ENCODE assay signal across 23 cellular contexts in the genomic region with DNA sequence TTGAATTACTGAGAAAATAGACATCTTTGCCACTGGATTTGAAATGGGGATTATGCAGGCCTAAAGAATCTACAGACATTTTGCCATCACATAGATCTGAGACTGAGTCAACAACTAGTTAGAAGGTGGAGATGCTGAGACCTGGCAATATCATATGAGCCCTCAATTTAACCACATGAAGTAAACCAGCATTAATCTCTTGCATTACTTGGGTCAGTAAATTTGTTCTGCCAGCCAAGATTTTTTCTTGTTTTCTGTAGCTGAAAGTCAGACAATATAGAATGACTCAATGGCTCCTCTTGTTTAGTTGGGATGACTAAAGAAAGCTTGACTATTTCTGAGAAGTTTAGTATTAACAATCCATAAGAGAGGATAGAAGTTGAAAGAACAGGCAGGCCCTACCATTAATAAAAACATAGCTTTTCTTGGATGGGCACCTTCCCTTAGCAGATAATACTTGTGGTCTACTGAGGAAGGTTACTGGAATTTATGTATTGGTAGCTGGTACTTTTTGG.
"Had no signal": no experiment of that assay in that cellular context is flagged by ENCODE, and none has a peak within 500 bp of the region (broad histone marks: within the 10 kb centered on the region; RNA-seq: fewer than 3 reads in every experiment).

No MANE protein-coding gene starts in this region.

- H3K4me3 ChIP-seq: esophagus muscularis mucosa, gastrocnemius medialis, lung, neural progenitor cell, suprapubic skin, tibial nerve had no signal

- H3K27me3 ChIP-seq: esophagus muscularis mucosa, gastrocnemius medialis, neural progenitor cell, suprapubic skin, tibial nerve had no signal

- ATAC-seq: activated T-cell treated with anti-CD3 and anti-CD28 coated beads, Interleukin-2, amount 50 U/mL, for 72 hours; effector memory CD8-positive, alpha-beta T cell; gastrocnemius medialis; naive thymus-derived CD8-positive, alpha-beta T cell; stimulated activated naive CD8-positive, alpha-beta T cell treated with anti-CD3 and anti-CD28 coated beads, Interleukin-15, amount 100 ng/mL, for 72 hours had no signal

- DNase-seq: activated B cell treated with CpG ODN at 0.5 μM for 24 hours; activated CD4-positive, alpha-beta T cell treated with anti-CD3 and anti-CD28 coated beads for 4 hours; activated CD4-positive, alpha-beta T cell treated with anti-CD3 and anti-CD28 coated beads, Interleukin-2, amount 50 U/mL, for 48 hours; activated effector memory CD4-positive, alpha-beta T cell treated with Interleukin-2 at 50 U/mL for 16 hours; activated naive CD4-positive, alpha-beta T cell treated with anti-CD3 and anti-CD28 coated beads for 36 hours; activated naive CD8-positive, alpha-beta T cell treated with anti-CD3 and anti-CD28 coated beads, Interleukin-2, amount 10 ng/mL, durations not matched to agents 7 days and 5 days; activated T-cell treated with anti-CD3 and anti-CD28 coated beads, Interleukin-2, amount 50 U/mL, for 72 hours; effector memory CD8-positive, alpha-beta T cell; gastrocnemius medialis; head of caudate nucleus; islet precursor cell; naive thymus-derived CD8-positive, alpha-beta T cell; retina; stimulated activated naive CD8-positive, alpha-beta T cell treated with anti-CD3 and anti-CD28 coated beads, Interleukin-15, amount 100 ng/mL, for 72 hours; T1000 had no signal

- H3K9me3 ChIP-seq: gastrocnemius medialis, suprapubic skin had no signal

- H3K36me3 ChIP-seq: esophagus muscularis mucosa, gastrocnemius medialis, neural progenitor cell, suprapubic skin, tibial nerve had no signal

- H3K4me2 ChIP-seq: neural progenitor cell had no signal

- FAIRE-seq: colon, endothelial cell of umbilical vein, urothelium cell line had no signal

- H2AFZ ChIP-seq: neural progenitor cell had no signal

- H3K27ac ChIP-seq: esophagus muscularis mucosa, gastrocnemius medialis, neural progenitor cell, suprapubic skin, tibial nerve had no signal

- H3K4me1 ChIP-seq: esophagus muscularis mucosa, gastrocnemius medialis, neural progenitor cell, suprapubic skin, tibial nerve had no signal

- H3K9ac ChIP-seq: neural progenitor cell had no signal
